Comparison of ENCODE assay signal across 40 cellular contexts in genomic region chr2:216942465-216942864, GRCh38.
"Had no signal": no experiment of that assay in that cellular context is flagged by ENCODE, and none has a peak within 500 bp of the region (broad histone marks: within the 10 kb centered on the region; RNA-seq: fewer than 3 reads in every experiment).

No MANE protein-coding gene starts in this region.

- FAIRE-seq: astrocyte, bronchial epithelial cell had no signal

- H3K36me3 Mint-ChIP-seq: activated naive CD4-positive, alpha-beta T cell treated with anti-CD3 and anti-CD28 coated beads, Interleukin-2, amount 10 ng/mL, durations not matched to agents 7 days and 5 days; activated naive CD4-positive, alpha-beta T cell treated with anti-CD3 and anti-CD28 coated beads, Interleukin-2, amount 50 U/mL, for 24 hours; activated naive CD8-positive, alpha-beta T cell; activated naive CD8-positive, alpha-beta T cell treated with anti-CD3 and anti-CD28 coated beads for 36 hours; activated naive CD8-positive, alpha-beta T cell treated with anti-CD3 and anti-CD28 coated beads, Interleukin-2, amount 10 ng/mL, durations not matched to agents 7 days and 5 days; brain had no signal

- ATAC-seq: activated naive CD4-positive, alpha-beta T cell treated with anti-CD3 and anti-CD28 coated beads, Interleukin-2, amount 50 U/mL, for 72 hours; activated naive CD8-positive, alpha-beta T cell treated with anti-CD3 and anti-CD28 coated beads, Interleukin-2, amount 50 U/mL, for 24 hours; activated T-cell treated with anti-CD3 and anti-CD28 coated beads, Interleukin-2, amount 50 U/mL, for 4 hours; activated T-cell treated with anti-CD3 and anti-CD28 coated beads, Interleukin-2, amount 50 U/mL, for 72 hours; activated T-helper 17 cell treated with anti-CD3 and anti-CD28 coated beads, Interleukin-2, amount 50 U/mL, for 72 hours; body of pancreas had no signal

- H3K9me3 ChIP-seq: adrenal gland, ascending aorta, body of pancreas, breast epithelium had no signal

- H3K4me1 Mint-ChIP-seq: activated naive CD4-positive, alpha-beta T cell treated with anti-CD3 and anti-CD28 coated beads, Interleukin-2, amount 10 ng/mL, durations not matched to agents 7 days and 5 days; activated naive CD4-positive, alpha-beta T cell treated with anti-CD3 and anti-CD28 coated beads, Interleukin-2, amount 50 U/mL, for 24 hours; activated naive CD8-positive, alpha-beta T cell treated with anti-CD3 and anti-CD28 coated beads for 36 hours; activated naive CD8-positive, alpha-beta T cell treated with anti-CD3 and anti-CD28 coated beads, Interleukin-2, amount 10 ng/mL, durations not matched to agents 7 days and 5 days; activated naive CD8-positive, alpha-beta T cell treated with anti-CD3 and anti-CD28 coated beads, Interleukin-2, amount 50 U/mL, for 24 hours; activated T-helper 17 cell treated with anti-CD3 and anti-CD28 coated beads, Interleukin-2, amount 50 U/mL, for 72 hours; brain; central memory CD8-positive, alpha-beta T cell had no signal

- H3K27ac ChIP-seq: adrenal gland, ascending aorta, body of pancreas, brain microvascular endothelial cell, breast epithelium, cardiac muscle cell had no signal

- H3K27me3 ChIP-seq: adrenal gland, ascending aorta, body of pancreas, brain microvascular endothelial cell, breast epithelium, cardiac muscle cell had no signal

- H3K4me3 ChIP-seq: adrenal gland, ascending aorta, body of pancreas, breast epithelium, cardiac muscle cell had no signal

- H3K9me3 Mint-ChIP-seq: activated naive CD4-positive, alpha-beta T cell treated with anti-CD3 and anti-CD28 coated beads, Interleukin-2, amount 50 U/mL, for 24 hours; central memory CD8-positive, alpha-beta T cell had no signal

- DNase-seq: activated effector memory CD4-positive, alpha-beta T cell treated with anti-CD3 and anti-CD28 coated beads, Interleukin-2, amount 50 U/mL, for 16 hours; activated effector memory CD4-positive, alpha-beta T cell treated with Interleukin-2 at 50 U/mL for 16 hours; activated gamma-delta T cell; activated gamma-delta T cell treated with Interleukin-2 at 50 U/mL for 16 hours; activated naive CD4-positive, alpha-beta T cell; activated naive CD4-positive, alpha-beta T cell treated with anti-CD3 and anti-CD28 coated beads for 36 hours; activated naive CD4-positive, alpha-beta T cell treated with anti-CD3 and anti-CD28 coated beads, Interleukin-2, amount 10 ng/mL, durations not matched to agents 7 days and 5 days; activated naive CD4-positive, alpha-beta T cell treated with anti-CD3 and anti-CD28 coated beads, Interleukin-2, amount 50 U/mL, for 16 hours; activated naive CD4-positive, alpha-beta T cell treated with Interleukin-2 at 50 U/mL for 16 hours; activated naive CD8-positive, alpha-beta T cell treated with anti-CD3 and anti-CD28 coated beads for 36 hours; activated naive CD8-positive, alpha-beta T cell treated with anti-CD3 and anti-CD28 coated beads, Interleukin-2, amount 10 ng/mL, durations not matched to agents 7 days and 5 days; activated naive CD8-positive, alpha-beta T cell treated with anti-CD3 and anti-CD28 coated beads, Interleukin-2, amount 50 U/mL, for 24 hours; activated T-cell treated with anti-CD3 and anti-CD28 coated beads for 4 hours; activated T-cell treated with anti-CD3 and anti-CD28 coated beads, Interleukin-2, amount 50 U/mL, for 1 hour; activated T-cell treated with anti-CD3 and anti-CD28 coated beads, Interleukin-2, amount 50 U/mL, for 24 hours; activated T-cell treated with anti-CD3 and anti-CD28 coated beads, Interleukin-2, amount 50 U/mL, for 4 hours; activated T-cell treated with anti-CD3 and anti-CD28 coated beads, Interleukin-2, amount 50 U/mL, for 48 hours; activated T-cell treated with anti-CD3 and anti-CD28 coated beads, Interleukin-2, amount 50 U/mL, for 72 hours; adrenal gland; amniotic stem cell; amygdala; anterior cingulate cortex; aorta; body of pancreas; brain microvascular endothelial cell; caudate nucleus; cerebellar nuclear complex had no signal

- H3K4me3 Mint-ChIP-seq: activated naive CD4-positive, alpha-beta T cell treated with anti-CD3 and anti-CD28 coated beads for 36 hours; activated naive CD4-positive, alpha-beta T cell treated with anti-CD3 and anti-CD28 coated beads, Interleukin-2, amount 10 ng/mL, durations not matched to agents 7 days and 5 days; activated naive CD4-positive, alpha-beta T cell treated with anti-CD3 and anti-CD28 coated beads, Interleukin-2, amount 50 U/mL, for 24 hours; activated naive CD8-positive, alpha-beta T cell; activated naive CD8-positive, alpha-beta T cell treated with anti-CD3 and anti-CD28 coated beads for 36 hours; activated naive CD8-positive, alpha-beta T cell treated with anti-CD3 and anti-CD28 coated beads, Interleukin-2, amount 10 ng/mL, durations not matched to agents 7 days and 5 days; activated naive CD8-positive, alpha-beta T cell treated with anti-CD3 and anti-CD28 coated beads, Interleukin-2, amount 50 U/mL, for 24 hours; activated T-cell treated with anti-CD3 and anti-CD28 coated beads, Interleukin-2, amount 50 U/mL, for 24 hours; activated T-cell treated with anti-CD3 and anti-CD28 coated beads, Interleukin-2, amount 50 U/mL, for 4 hours; activated T-cell treated with anti-CD3 and anti-CD28 coated beads, Interleukin-2, amount 50 U/mL, for 72 hours; activated T-helper 1 cell treated with anti-CD3 and anti-CD28 coated beads, Interleukin-12 subunit alpha, Interleukin-12 subunit beta, Interleukin-2, Interleukin-4 antibody, amounts not matched to agents 30 ng/mL and 10 ng/mL and 1 ng/mL, durations not matched to agents 14 hours and 24 hours and 36 hours; activated T-helper 17 cell treated with anti-CD3 and anti-CD28 coated beads, Interleukin-2, amount 50 U/mL, for 72 hours; brain; central memory CD8-positive, alpha-beta T cell had no signal

- H3K27ac Mint-ChIP-seq: activated naive CD4-positive, alpha-beta T cell treated with anti-CD3 and anti-CD28 coated beads for 36 hours; activated naive CD4-positive, alpha-beta T cell treated with anti-CD3 and anti-CD28 coated beads, Interleukin-2, amount 10 ng/mL, durations not matched to agents 7 days and 5 days; activated naive CD4-positive, alpha-beta T cell treated with anti-CD3 and anti-CD28 coated beads, Interleukin-2, amount 50 U/mL, for 24 hours; activated naive CD4-positive, alpha-beta T cell treated with anti-CD3 and anti-CD28 coated beads, Interleukin-2, amount 50 U/mL, for 72 hours; activated naive CD8-positive, alpha-beta T cell; activated naive CD8-positive, alpha-beta T cell treated with anti-CD3 and anti-CD28 coated beads for 36 hours; activated naive CD8-positive, alpha-beta T cell treated with anti-CD3 and anti-CD28 coated beads, Interleukin-2, amount 10 ng/mL, durations not matched to agents 7 days and 5 days; activated naive CD8-positive, alpha-beta T cell treated with anti-CD3 and anti-CD28 coated beads, Interleukin-2, amount 50 U/mL, for 24 hours; activated T-cell treated with anti-CD3 and anti-CD28 coated beads, Interleukin-2, amount 50 U/mL, for 24 hours; activated T-cell treated with anti-CD3 and anti-CD28 coated beads, Interleukin-2, amount 50 U/mL, for 72 hours; activated T-helper 1 cell treated with anti-CD3 and anti-CD28 coated beads, Interleukin-12 subunit alpha, Interleukin-12 subunit beta, Interleukin-2, Interleukin-4 antibody, amounts not matched to agents 30 ng/mL and 10 ng/mL and 1 ng/mL, durations not matched to agents 14 hours and 24 hours and 36 hours; activated T-helper 17 cell treated with anti-CD3 and anti-CD28 coated beads, Interleukin-2, amount 50 U/mL, for 72 hours; activated T-helper 2 cell treated with anti-CD3 and anti-CD28 coated beads, Interferon-gamma antibody, Interleukin-2, Interleukin-4, amounts not matched to agents 10 μg/mL and 5 μg/mL and 100 μg/mL, durations not matched to agents 14 hours and 24 hours and 36 hours; brain had no signal

- H3K4me1 ChIP-seq: adrenal gland, ascending aorta, body of pancreas, breast epithelium had no signal

- H3K36me3 ChIP-seq: adrenal gland, ascending aorta, brain microvascular endothelial cell, breast epithelium, cardiac muscle cell had no signal
